Comparison of ENCODE assay signal across 19 cellular contexts in the genomic region with DNA sequence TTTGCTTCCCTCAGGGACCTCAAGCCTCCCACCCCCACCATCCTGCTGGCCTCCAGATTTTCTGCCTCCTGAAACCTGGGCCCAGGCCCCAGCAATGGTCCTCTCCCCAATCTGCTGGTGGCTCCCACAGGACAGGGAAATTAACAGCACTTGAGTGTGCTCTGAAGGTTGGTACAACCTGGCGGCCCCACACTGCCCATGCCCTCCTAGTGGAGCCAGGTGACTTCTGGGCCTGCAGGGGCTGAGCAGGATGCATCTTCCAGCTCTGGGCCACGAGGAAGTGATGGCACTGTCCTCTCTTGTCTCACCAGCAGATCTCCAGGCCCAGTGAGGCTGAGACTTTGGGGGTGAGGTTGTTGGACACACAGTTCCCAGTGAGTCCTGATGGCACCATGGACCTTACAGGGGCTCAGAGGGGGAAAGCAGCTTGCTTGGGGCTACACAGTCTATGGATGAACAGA. TPM values are rescaled to one million over a fixed set of nuclear protein-coding genes. Genes with fewer than 3 reads are reported as not detected.
DNase-seq lines count a peak whose midpoint lies in the region; ATAC-seq lines count a peak whose summit lies in the region.
"Had no signal": no experiment of that assay in that cellular context is flagged by ENCODE, and none has a peak within 500 bp of the region (broad histone marks: within the 10 kb centered on the region; RNA-seq: fewer than 3 reads in every experiment).

No MANE protein-coding gene starts in this region.

- no peaks in the 10 kb centered on the region for H3K36me3 ChIP-seq in naive thymus-derived CD4-positive, alpha-beta T cell (ENCODE audit: control insufficient read depth in 2 of 3, insufficient read depth in 3 of 3, low read length in 3 of 3)
- H3K36me3 ChIP-seq: heart left ventricle had no signal

- POLR2A ChIA-PET in naive thymus-derived CD4-positive, alpha-beta T cell (lab: Charles Lee): interaction anchor here (1.0 to 1.6 kb wide), 2 partner anchors 72 to 90 kb away, joined by 3 to 4 read pairs; no protein-coding TSS in a partner anchor

- peaks cover 12 to 28% of the 10 kb centered on the region in 2 donors for H3K4me1 ChIP-seq in naive thymus-derived CD4-positive, alpha-beta T cell (ENCODE audit: control insufficient read depth in 2 of 2, insufficient read depth in 2 of 2, low read length in 2 of 2)

- H3K9me3 ChIP-seq in naive thymus-derived CD4-positive, alpha-beta T cell (ENCODE audit: control insufficient read depth in 2 of 3, low read length in 3 of 3): no peaks in the 10 kb centered on the region
- H3K9me3 ChIP-seq: heart left ventricle had no signal

- H3K4me3 ChIP-seq in naive thymus-derived CD4-positive, alpha-beta T cell (ENCODE audit: low read length): no peak overlapping the region
- H3K4me3 ChIP-seq: heart left ventricle, lung, SJSA1 had no signal

- H3K9me3 Mint-ChIP-seq in dendritic cell treated with granulocyte-macrophage colony-stimulating factor and Interleukin-4, amounts not matched to agents 40 ng/mL and 50 ng/mL, for 4 days: no peaks in the 10 kb centered on the region
- H3K9me3 Mint-ChIP-seq in naive thymus-derived CD4-positive, alpha-beta T cell: no peaks in the 10 kb centered on the region
- H3K9me3 Mint-ChIP-seq: activated T-helper 2 cell treated with anti-CD3 and anti-CD28 coated beads, Interferon-gamma antibody, Interleukin-2, Interleukin-4, amounts not matched to agents 10 μg/mL and 5 μg/mL and 100 μg/mL, durations not matched to agents 14 hours and 24 hours and 36 hours had no signal

- CTCF ChIA-PET in naive thymus-derived CD4-positive, alpha-beta T cell (lab: Charles Lee): interaction anchor here (1.4 kb wide), 1 partner anchor 1017 kb away, joined by 6 read pairs; no protein-coding TSS in a partner anchor

- peaks cover 40% of the 10 kb centered on the region for H3K4me1 Mint-ChIP-seq in dendritic cell treated with granulocyte-macrophage colony-stimulating factor and Interleukin-4, amounts not matched to agents 40 ng/mL and 50 ng/mL, for 4 days (ENCODE audit: low read depth)
- H3K4me1 Mint-ChIP-seq in naive thymus-derived CD4-positive, alpha-beta T cell: peaks cover 24 to 56% (median 43%) of the 10 kb centered on the region in 7 donors

- peaks cover 9% of the 10 kb centered on the region for H3K36me3 Mint-ChIP-seq in dendritic cell treated with granulocyte-macrophage colony-stimulating factor and Interleukin-4, amounts not matched to agents 40 ng/mL and 50 ng/mL, for 4 days (ENCODE audit: low read depth)
- peaks cover 0 to 2% (median 0%) of the 10 kb centered on the region in 5 donors for H3K36me3 Mint-ChIP-seq in naive thymus-derived CD4-positive, alpha-beta T cell

- no peak overlapping the region for H3K4me3 Mint-ChIP-seq in dendritic cell treated with granulocyte-macrophage colony-stimulating factor and Interleukin-4, amounts not matched to agents 40 ng/mL and 50 ng/mL, for 4 days
- H3K4me3 Mint-ChIP-seq in naive thymus-derived CD4-positive, alpha-beta T cell: peak overlapping the region in 8 of 10 donors; percentile 3 to 96 (median 52)

- peak overlapping the region; percentile 22 for H3K27ac Mint-ChIP-seq in dendritic cell treated with granulocyte-macrophage colony-stimulating factor and Interleukin-4, amounts not matched to agents 40 ng/mL and 50 ng/mL, for 4 days
- peak overlapping the region; percentile 18 to 91 (median 73) for H3K27ac Mint-ChIP-seq in naive thymus-derived CD4-positive, alpha-beta T cell
- H3K27ac Mint-ChIP-seq: activated T-helper 2 cell treated with anti-CD3 and anti-CD28 coated beads, Interferon-gamma antibody, Interleukin-2, Interleukin-4, amounts not matched to agents 10 μg/mL and 5 μg/mL and 100 μg/mL, durations not matched to agents 14 hours and 24 hours and 36 hours had no signal

- no peak for ATAC-seq in left cardiac atrium
- ATAC-seq in naive thymus-derived CD4-positive, alpha-beta T cell: no peak
- ATAC-seq in HG03045 (IDR thresholded peaks at IDR 0.05; ENCODE audit: unreplicated experiment): no peak
- ATAC-seq: heart left ventricle, PC-3 had no signal

- peaks cover 22% of the 10 kb centered on the region for H3K27me3 Mint-ChIP-seq in dendritic cell treated with granulocyte-macrophage colony-stimulating factor and Interleukin-4, amounts not matched to agents 40 ng/mL and 50 ng/mL, for 4 days
- peaks cover 0 to 13% (median 0%) of the 10 kb centered on the region in 5 donors for H3K27me3 Mint-ChIP-seq in naive thymus-derived CD4-positive, alpha-beta T cell

- DNase-seq in left cardiac atrium (peak; percentile 17), cardiac septum (ENCODE audit: low spot score) (no peak), amygdala (lab: John Stamatoyannopoulos, UW) (no peak), iPS-NIHi11 (ENCODE audit: low spot score) (no peak)
- DNase-seq in naive thymus-derived CD4-positive, alpha-beta T cell: no peak
- DNase-seq in stimulated activated CD4-positive, alpha-beta T cell treated with anti-CD3 and anti-CD28 coated beads, Interleukin-15, amount 100 ng/mL, for 24 hours: no peak
- DNase-seq: activated CD4-positive, CD25-positive, alpha-beta regulatory T cell treated with anti-CD3 and anti-CD28 coated beads, Interleukin-2, amount 50 U/mL, for 72 hours; anterior cingulate cortex; EL; NCI-H1694 treated with DMSO at 0.1 percent for 48 hours; NCI-H2227 treated with DMSO at 0.1 percent for 48 hours; NCI-H82; PC-3 had no signal

- no peak overlapping the region for H3K27ac ChIP-seq in naive thymus-derived CD4-positive, alpha-beta T cell (ENCODE audit: low read depth, low read length)
- H3K27ac ChIP-seq: heart left ventricle, SJSA1 had no signal

- no peaks in the 10 kb centered on the region for H3K27me3 ChIP-seq in naive thymus-derived CD4-positive, alpha-beta T cell (ENCODE audit: control insufficient read depth in 2 of 2, insufficient read depth in 2 of 2, low read length in 2 of 2)
- H3K27me3 ChIP-seq: heart left ventricle, SJSA1 had no signal

- intact Hi-C loops in left cardiac atrium (cut with DNase I) (loop anchor here in 1 of 2 donors (5.0 kb wide), 2 partner anchors 43 to 93 kb away; no protein-coding TSS in a partner anchor), cardiac septum (cut with DNase I) (loop anchor here (5.0 to 10.0 kb wide), 6 partner anchors 133 to 1018 kb away; no protein-coding TSS in a partner anchor)
- intact Hi-C loops in dendritic cell treated with granulocyte-macrophage colony-stimulating factor and Interleukin-4, amounts not matched to agents 40 ng/mL and 50 ng/mL, for 4 days (cut with micrococcal nuclease): loop anchor here (5.0 kb wide), 2 partner anchors 132 to 213 kb away; no protein-coding TSS in a partner anchor
- intact Hi-C loops in naive thymus-derived CD4-positive, alpha-beta T cell (cut with micrococcal nuclease): loop anchor here (5.0 to 10.0 kb wide), 11 partner anchors 72 to 1402 kb away; a partner anchor contains a TSS

RNA-seq across cellular contexts. Expression of a gene that starts 3.6 kb away (rescaled TPM):
- total RNA-seq in left cardiac atrium (10 to 100 TPM; 51.4 to 58.0 TPM), cardiac septum (40.7 TPM)
- 10 to 100 TPM; 13.5 to 57.2 (median 24.5) TPM for total RNA-seq in naive thymus-derived CD4-positive, alpha-beta T cell
- polyA plus RNA-seq in naive thymus-derived CD4-positive, alpha-beta T cell: 1 to 10 TPM; 1.8 to 4.2 TPM
